ENCODE assay signal across 9 cellular contexts in genomic region chr10:108544500-108545120, GRCh38.
DNase-seq lines count a peak whose midpoint lies in the region; ATAC-seq and TF ChIP-seq lines count a peak whose summit lies in the region.
"Had no signal": no experiment of that assay in that cellular context is flagged by ENCODE, and none has a peak within 500 bp of the region (broad histone marks: within the 10 kb centered on the region; RNA-seq: fewer than 3 reads in every experiment).

No MANE protein-coding gene starts in this region.

- ATAC-seq in natural killer cell = peak in 1 of 3 donors; percentile 41
- ATAC-seq in natural killer cell treated with Interleukin-12 subunit alpha and Interleukin-12 subunit beta and Interleukin-15 and Interleukin-18, amount 100 ng/mL, for 72 hours = no peak

- no peaks in the 10 kb centered on the region for H3K79me2 ChIP-seq in fibroblast of lung (ENCODE audit: control insufficient read depth, insufficient read depth, low read length)

- H2AFZ ChIP-seq in fibroblast of lung (ENCODE audit: low read length) (no peak overlapping the region), neuronal stem cell (ENCODE audit: low read length) (no peak overlapping the region)

- no peaks in the 10 kb centered on the region for H3K36me3 Mint-ChIP-seq in natural killer cell
- no peaks in the 10 kb centered on the region for H3K36me3 Mint-ChIP-seq in natural killer cell treated with Interleukin-12 subunit alpha and Interleukin-12 subunit beta and Interleukin-15 and Interleukin-18, amount 100 ng/mL, for 72 hours
- no peaks in the 10 kb centered on the region for H3K36me3 Mint-ChIP-seq in T-helper 2 cell treated with Interferon-gamma antibody and Interleukin-4, amounts not matched to agents 5 μg/mL and 100 μg/mL, for 36 hours (ENCODE audit: low read depth)
- H3K36me3 Mint-ChIP-seq: IgD-negative memory B cell had no signal

- H3K23ac ChIP-seq in neuronal stem cell (ENCODE audit: low read depth, low read length, poor library complexity) = no peak overlapping the region

- no peak overlapping the region for H3K4me3 Mint-ChIP-seq in natural killer cell
- H3K4me3 Mint-ChIP-seq in natural killer cell treated with Interleukin-12 subunit alpha and Interleukin-12 subunit beta and Interleukin-15 and Interleukin-18, amount 100 ng/mL, for 72 hours = no peak overlapping the region
- no peak overlapping the region for H3K4me3 Mint-ChIP-seq in T-helper 2 cell treated with Interferon-gamma antibody and Interleukin-4, amounts not matched to agents 5 μg/mL and 100 μg/mL, for 36 hours

- no peak overlapping the region for H2AK5ac ChIP-seq in neuronal stem cell (ENCODE audit: low read depth, low read length)

- TF ChIP-seq CTCF in natural killer cell (IDR thresholded peaks at IDR 0.05) = peak; percentile 66
- peak; percentile 87 for TF ChIP-seq CTCF in LNCAP (IDR thresholded peaks at IDR 0.05)
- TF ChIP-seq CTCF in fibroblast of lung (conservative IDR thresholded peaks at IDR 0.05 in 1 of 2, IDR thresholded peaks at IDR 0.05 in 1 of 2; ENCODE audit: low read depth in 1 of 2, low read length in 2 of 2) = peak; percentile 88 to 93

- no peaks in the 10 kb centered on the region for H3K79me1 ChIP-seq in neuronal stem cell (ENCODE audit: low read depth, low read length)

- H2BK12ac ChIP-seq in neuronal stem cell (ENCODE audit: low read length) = no peak overlapping the region

- H3K18ac ChIP-seq in neuronal stem cell (ENCODE audit: low read length) = no peak overlapping the region

- no peak overlapping the region for H3K27ac Mint-ChIP-seq in natural killer cell
- no peak overlapping the region for H3K27ac Mint-ChIP-seq in natural killer cell treated with Interleukin-12 subunit alpha and Interleukin-12 subunit beta and Interleukin-15 and Interleukin-18, amount 100 ng/mL, for 72 hours
- no peak overlapping the region for H3K27ac Mint-ChIP-seq in T-helper 2 cell treated with Interferon-gamma antibody and Interleukin-4, amounts not matched to agents 5 μg/mL and 100 μg/mL, for 36 hours
- H3K27ac Mint-ChIP-seq: IgD-negative memory B cell had no signal

- peak; percentile 33 for DNase-seq in natural killer cell
- no peak for DNase-seq in natural killer cell treated with Interleukin-12 subunit alpha and Interleukin-12 subunit beta and Interleukin-15 and Interleukin-18, amount 100 ng/mL, for 72 hours (ENCODE audit: low spot score)
- peak; percentile 61 for DNase-seq in HCEC 1CT
- peak; percentile 25 for DNase-seq in T-helper 2 cell treated with Interferon-gamma antibody and Interleukin-4, amounts not matched to agents 5 μg/mL and 100 μg/mL, for 36 hours (ENCODE audit: low spot score)
- DNase-seq in fibroblast of lung (ENCODE audit: low read depth in 2 of 2) = peak; percentile 42 to 43
- peak; percentile 57 for DNase-seq in neuronal stem cell (ENCODE audit: low spot score)
- DNase-seq in DMS79 (lab: John Stamatoyannopoulos, UW) = no peak

- intact Hi-C loops in natural killer cell (cut with micrococcal nuclease) = loop anchor here (2.0 to 5.0 kb wide), 2 partner anchors 1750 to 1837 kb away; no protein-coding TSS in a partner anchor

- H3K36me3 ChIP-seq in fibroblast of lung (ENCODE audit: control insufficient read depth, insufficient read depth, low read length) (no peaks in the 10 kb centered on the region), neuronal stem cell (replicated peaks in 1 of 2; ENCODE audit: control insufficient read depth in 2 of 2, insufficient read depth in 2 of 2, low read length in 2 of 2) (no peaks in the 10 kb centered on the region)

- no peak overlapping the region for H2BK5ac ChIP-seq in neuronal stem cell (ENCODE audit: low read length)

- no peaks in the 10 kb centered on the region for H3K9me3 Mint-ChIP-seq in natural killer cell
- no peaks in the 10 kb centered on the region for H3K9me3 Mint-ChIP-seq in natural killer cell treated with Interleukin-12 subunit alpha and Interleukin-12 subunit beta and Interleukin-15 and Interleukin-18, amount 100 ng/mL, for 72 hours
- no peaks in the 10 kb centered on the region for H3K9me3 Mint-ChIP-seq in T-helper 2 cell treated with Interferon-gamma antibody and Interleukin-4, amounts not matched to agents 5 μg/mL and 100 μg/mL, for 36 hours

- H4K20me1 ChIP-seq in fibroblast of lung (ENCODE audit: control insufficient read depth, extremely low read depth, insufficient read depth, low read length) = no peaks in the 10 kb centered on the region

- no peak overlapping the region for H3K4me3 ChIP-seq in fibroblast of lung (replicated peaks in 1 of 4; ENCODE audit: control extremely low read depth in 1 of 4, insufficient read depth in 1 of 4, low read depth in 3 of 4, low read length in 4 of 4)
- no peak overlapping the region for H3K4me3 ChIP-seq in neuronal stem cell (ENCODE audit: low read length in 2 of 2)

- H2BK120ac ChIP-seq in neuronal stem cell (ENCODE audit: low read depth, low read length) = no peak overlapping the region

- H3K9me3 ChIP-seq in fibroblast of lung (ENCODE audit: control insufficient read depth, insufficient read depth, low read depth, low read length) = no peaks in the 10 kb centered on the region
- H3K9me3 ChIP-seq in neuronal stem cell (replicated peaks in 1 of 2; ENCODE audit: control insufficient read depth in 2 of 2, insufficient read depth in 1 of 2, low read depth in 1 of 2, low read length in 2 of 2) = no peaks in the 10 kb centered on the region

- H3K27ac ChIP-seq in fibroblast of lung (ENCODE audit: insufficient read depth, low read length) (no peak overlapping the region), neuronal stem cell (replicated peaks; ENCODE audit: low read length) (no peak overlapping the region)

- H3K4me2 ChIP-seq in fibroblast of lung (ENCODE audit: extremely low read depth, insufficient read depth, low read length) = no peak overlapping the region
- no peak overlapping the region for H3K4me2 ChIP-seq in neuronal stem cell (ENCODE audit: insufficient read depth, low read length, poor library complexity, severe bottlenecking)

- no CpG with 5 or more reads among the region's 10 CpGs for WGBS in neuronal stem cell (ENCODE audit: extremely low coverage in 2 of 2, insufficient read length in 2 of 2, insufficient replicate concordance in 1 of 2), 2 donors

- no peak overlapping the region for H4K91ac ChIP-seq in neuronal stem cell (ENCODE audit: low read depth, low read length, poor library complexity)

- H3K4me1 ChIP-seq in fibroblast of lung (ENCODE audit: control insufficient read depth, extremely low read depth, insufficient read depth, low read length) (no peaks in the 10 kb centered on the region), neuronal stem cell (ENCODE audit: control insufficient read depth in 2 of 2, insufficient read depth in 1 of 2, low read depth in 1 of 2, low read length in 2 of 2) (no peaks in the 10 kb centered on the region)

- H3K27me3 Mint-ChIP-seq in natural killer cell (ENCODE audit: low read depth in 2 of 2) = no peaks in the 10 kb centered on the region
- no peaks in the 10 kb centered on the region for H3K27me3 Mint-ChIP-seq in natural killer cell treated with Interleukin-12 subunit alpha and Interleukin-12 subunit beta and Interleukin-15 and Interleukin-18, amount 100 ng/mL, for 72 hours
- H3K27me3 Mint-ChIP-seq in T-helper 2 cell treated with Interferon-gamma antibody and Interleukin-4, amounts not matched to agents 5 μg/mL and 100 μg/mL, for 36 hours (ENCODE audit: low read depth) = no peaks in the 10 kb centered on the region
- H3K27me3 Mint-ChIP-seq: IgD-negative memory B cell had no signal

- H3K27me3 ChIP-seq in fibroblast of lung (ENCODE audit: control insufficient read depth, insufficient read depth, low read length) (no peaks in the 10 kb centered on the region), neuronal stem cell (ENCODE audit: control insufficient read depth in 3 of 3, insufficient read depth in 3 of 3, low read depth in 1 of 3, low read length in 3 of 3) (no peaks in the 10 kb centered on the region)

- no peaks in the 10 kb centered on the region for H3K4me1 Mint-ChIP-seq in natural killer cell
- peaks cover 0 to 2% of the 10 kb centered on the region in 2 donors for H3K4me1 Mint-ChIP-seq in natural killer cell treated with Interleukin-12 subunit alpha and Interleukin-12 subunit beta and Interleukin-15 and Interleukin-18, amount 100 ng/mL, for 72 hours (ENCODE audit: low read depth in 2 of 2)
- H3K4me1 Mint-ChIP-seq in T-helper 2 cell treated with Interferon-gamma antibody and Interleukin-4, amounts not matched to agents 5 μg/mL and 100 μg/mL, for 36 hours (ENCODE audit: low read depth) = no peaks in the 10 kb centered on the region

- no peak overlapping the region for H3K4ac ChIP-seq in neuronal stem cell (ENCODE audit: low read length)

- no peak overlapping the region for H4K8ac ChIP-seq in neuronal stem cell (ENCODE audit: low read depth, low read length)

- no peak overlapping the region for H2BK15ac ChIP-seq in neuronal stem cell (ENCODE audit: low read length)

- no peak overlapping the region for H3K9ac ChIP-seq in fibroblast of lung (ENCODE audit: insufficient read depth, low read length)
- no peak overlapping the region for H3K9ac ChIP-seq in neuronal stem cell (ENCODE audit: low read depth, low read length, poor library complexity)

- no peak overlapping the region for H3K14ac ChIP-seq in neuronal stem cell (ENCODE audit: low read length)

Comparison
In these comparisons a context has a peak if more than half of its experiments do, and no peak if none do; other contexts are left out.
1. DNase-seq: peak in natural killer cell (single experiment), HCEC 1CT (single experiment), T-helper 2 cell treated with Interferon-gamma antibody and Interleukin-4, amounts not matched to agents 5 μg/mL and 100 μg/mL, for 36 hours (single experiment), fibroblast of lung (2 of 2) and neuronal stem cell (single experiment); none in natural killer cell treated with Interleukin-12 subunit alpha and Interleukin-12 subunit beta and Interleukin-15 and Interleukin-18, amount 100 ng/mL, for 72 hours (single experiment) and DMS79 (single experiment).
2. Peak in every context shown above with its lines, with median percentiles within 50 percentile points of each other: CTCF ChIP-seq.